8 cellular contexts compared by ENCODE assay signal in the genomic region with DNA sequence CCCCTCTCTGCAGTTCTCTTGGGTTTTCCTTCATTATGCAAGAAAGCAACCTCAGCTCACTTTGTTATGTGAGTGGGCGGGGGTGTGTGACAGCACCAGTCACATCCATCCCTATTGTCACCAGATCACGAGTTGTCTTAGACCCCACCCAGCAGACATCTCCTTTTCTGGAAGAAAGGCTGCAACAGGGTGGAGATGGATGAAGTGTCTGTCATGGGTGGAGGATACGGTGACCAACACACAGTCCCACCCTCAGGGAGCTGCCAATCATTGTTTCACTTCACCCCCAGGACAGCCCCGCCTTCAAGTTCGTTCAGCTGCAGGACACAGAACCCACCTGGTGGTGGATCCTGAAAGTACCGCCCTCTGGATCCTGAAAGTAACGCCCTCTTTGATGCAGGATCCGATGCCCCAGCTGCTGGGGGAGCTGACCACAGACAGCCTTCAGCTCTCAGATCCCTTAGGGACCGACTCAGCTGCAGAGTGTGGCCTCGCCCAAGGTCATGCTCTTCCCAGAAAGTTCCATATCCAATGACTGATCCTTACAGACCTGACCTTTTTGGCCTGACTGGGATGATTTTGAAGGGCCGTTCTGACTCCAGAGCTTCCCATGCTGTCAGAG.
DNase-seq lines count a peak whose midpoint lies in the region; ATAC-seq and TF ChIP-seq lines count a peak whose summit lies in the region.

No MANE protein-coding gene starts in this region.

- DNase-seq in NCI-H146 (lab: John Stamatoyannopoulos, UW) (peak; percentile 60), coronary artery (ENCODE audit: low spot score) (peak; percentile 67), osteoblast (ENCODE audit: insufficient read length, low spot score, missing footprints) (peak; percentile 70), medulla oblongata (ENCODE audit: extremely low spot score) (no peak), activated gamma-delta T cell (lab: John Stamatoyannopoulos, UW) (no peak), NCI-H1092 treated with DMSO at 0.1 percent for 48 hours (lab: John Stamatoyannopoulos, UW) (no peak)

- H3K27ac ChIP-seq in C4-2B (no peak overlapping the region), coronary artery (peak overlapping the region in 1 of 2 donors; percentile 52), osteoblast (ENCODE audit: low read depth, low read length) (no peak overlapping the region)

- no peaks in the 10 kb centered on the region for H3K9me3 ChIP-seq in osteoblast (ENCODE audit: low read depth, low read length)

- H3K4me1 ChIP-seq in osteoblast (ENCODE audit: insufficient read depth, low read length) = peaks cover 12% of the 10 kb centered on the region

- peak; percentile 65 for ATAC-seq in GM21360 (IDR thresholded peaks at IDR 0.05; ENCODE audit: unreplicated experiment)

- H3K4me3 ChIP-seq in coronary artery = no peak overlapping the region
- no peak overlapping the region for H3K4me3 ChIP-seq in osteoblast (ENCODE audit: insufficient read depth, low read length)

- H3K79me2 ChIP-seq in osteoblast (ENCODE audit: insufficient read depth, low read length) = no peaks in the 10 kb centered on the region

- H2AFZ ChIP-seq in osteoblast (ENCODE audit: low read length) = no peak overlapping the region

- no peaks in the 10 kb centered on the region for H3K36me3 ChIP-seq in osteoblast (ENCODE audit: insufficient read depth, low read length)

- no peaks in the 10 kb centered on the region for H3K27me3 ChIP-seq in osteoblast (ENCODE audit: insufficient read depth, low read length)

- H3K4me2 ChIP-seq in osteoblast (ENCODE audit: insufficient read depth, low read length) = no peak overlapping the region

- peak; percentile 31 for TF ChIP-seq CTCF in C4-2B (conservative IDR thresholded peaks at IDR 0.05)
- TF ChIP-seq CTCF in coronary artery (IDR thresholded peaks at IDR 0.05) = no peak
- TF ChIP-seq CTCF in osteoblast (IDR thresholded peaks at IDR 0.05; ENCODE audit: extremely low read depth, low read depth, low read length) = peak; percentile 34

- H4K20me1 ChIP-seq in osteoblast (ENCODE audit: insufficient read depth, low read length) = no peaks in the 10 kb centered on the region

Comparison
In these comparisons a context has a peak if more than half of its experiments do, and no peak if none do; other contexts are left out.
1. DNase-seq: peak in NCI-H146 (single experiment), coronary artery (single experiment) and osteoblast (single experiment); none in medulla oblongata (single experiment), activated gamma-delta T cell (single experiment) and NCI-H1092 treated with DMSO at 0.1 percent for 48 hours (single experiment).